ENCODE assay signal across 20 cellular contexts in genomic region chr22:23274891-23275694, GRCh38.
"Had no signal": no experiment of that assay in that cellular context is flagged by ENCODE, and none has a peak within 500 bp of the region (broad histone marks: within the 10 kb centered on the region; RNA-seq: fewer than 3 reads in every experiment).

No MANE protein-coding gene starts in this region.

- H3K36me3 Mint-ChIP-seq: activated naive CD8-positive, alpha-beta T cell had no signal

- H3K27ac ChIP-seq: tibial artery had no signal

- H3K4me3 Mint-ChIP-seq: activated naive CD8-positive, alpha-beta T cell; effector memory CD8-positive, alpha-beta T cell; mesothelial cell of epicardium; nephron progenitor cell had no signal

- H3K4me1 Mint-ChIP-seq: mesothelial cell of epicardium had no signal

- ATAC-seq: effector memory CD8-positive, alpha-beta T cell; left colon; stimulated activated naive CD8-positive, alpha-beta T cell treated with anti-CD3 and anti-CD28 coated beads, Interleukin-15, Interleukin-2, amounts not matched to agents 100 U/mL and 50 U/mL, for 24 hours had no signal

- FAIRE-seq: bronchial epithelial cell, islet of Langerhans had no signal

- DNase-seq: activated CD4-positive, alpha-beta T cell treated with anti-CD3 and anti-CD28 coated beads, Interleukin-2, amount 50 U/mL, for 1 hour; activated CD8-positive, alpha-beta memory T cell treated with anti-CD3 and anti-CD28 coated beads for 24 hours; activated CD8-positive, alpha-beta memory T cell treated with anti-CD3 and anti-CD28 coated beads, Interleukin-2, amount 50 U/mL, for 48 hours; activated gamma-delta T cell treated with Interleukin-2 at 50 U/mL for 16 hours; effector memory CD8-positive, alpha-beta T cell; left colon; nephron progenitor cell; occipital lobe; stimulated activated CD4-positive, alpha-beta T cell treated with anti-CD3 and anti-CD28 coated beads, Interleukin-2, amount 100 ng/mL, for 24 hours; stimulated activated naive CD8-positive, alpha-beta T cell treated with anti-CD3 and anti-CD28 coated beads, Interleukin-15, Interleukin-2, amounts not matched to agents 100 U/mL and 50 U/mL, for 24 hours; substantia nigra; T-helper 1 cell; T-helper 9 cell; tibial artery had no signal

- H3K9me3 ChIP-seq: tibial artery had no signal

- H3K4me3 ChIP-seq: lung, tibial artery had no signal

- H3K9me3 Mint-ChIP-seq: effector memory CD8-positive, alpha-beta T cell; mesothelial cell of epicardium; nephron progenitor cell had no signal

- H3K27me3 Mint-ChIP-seq: activated naive CD8-positive, alpha-beta T cell; effector memory CD8-positive, alpha-beta T cell; progenitor cell of endocrine pancreas had no signal

- H3K27ac Mint-ChIP-seq: mesothelial cell of epicardium, nephron progenitor cell had no signal

- H3K27me3 ChIP-seq: tibial artery had no signal
